Comparison of ENCODE assay signal across 8 cellular contexts in genomic region chr18:79952457-79952995, GRCh38. TPM values are rescaled to one million over a fixed set of nuclear protein-coding genes. Genes with fewer than 3 reads are reported as not detected.
DNase-seq lines count a peak whose midpoint lies in the region; ATAC-seq and TF ChIP-seq lines count a peak whose summit lies in the region.

No MANE protein-coding gene starts in this region.

- peak overlapping the region; percentile 64 for H3K4me2 ChIP-seq in mesendoderm (ENCODE audit: low read length)

- H3K27ac ChIP-seq in mesendoderm (ENCODE audit: low read depth, low read length) = no peak overlapping the region
- peak overlapping the region; percentile 71 to 96 (median 93) for H3K27ac ChIP-seq in upper lobe of left lung

- H3K4ac ChIP-seq in mesendoderm (ENCODE audit: low read depth, low read length) = no peak overlapping the region

- H2AK5ac ChIP-seq in mesendoderm (ENCODE audit: low read length) = no peak overlapping the region

- TF ChIP-seq EP300 in upper lobe of left lung (IDR thresholded peaks at IDR 0.05) = no peak

- peaks cover 11% of the 10 kb centered on the region for H3K27me3 ChIP-seq in mesendoderm (ENCODE audit: insufficient read depth, low read length, poor library complexity)
- no peaks in the 10 kb centered on the region for H3K27me3 ChIP-seq in upper lobe of left lung

- no peak overlapping the region for H4K5ac ChIP-seq in mesendoderm (ENCODE audit: low read length)

- no peaks in the 10 kb centered on the region for H3K4me1 ChIP-seq in mesendoderm (ENCODE audit: control insufficient read depth, low read depth, low read length)
- peaks cover 33 to 50% (median 41%) of the 10 kb centered on the region in 4 donors for H3K4me1 ChIP-seq in upper lobe of left lung

- no peaks in the 10 kb centered on the region for H3K9me3 ChIP-seq in upper lobe of left lung

- H3K56ac ChIP-seq in mesendoderm (ENCODE audit: low read length) = peak overlapping the region; percentile 73

- TF ChIP-seq POLR2A in upper lobe of left lung (IDR thresholded peaks at IDR 0.05) = no peak

- no peak overlapping the region for H2BK15ac ChIP-seq in mesendoderm (replicated peaks; ENCODE audit: low read depth)

- H3K9ac ChIP-seq in mesendoderm (ENCODE audit: low read length) = no peak overlapping the region

- no peak overlapping the region for H4K8ac ChIP-seq in mesendoderm (ENCODE audit: low read depth, low read length)

- no peaks in the 10 kb centered on the region for H3K79me2 ChIP-seq in mesendoderm (ENCODE audit: control insufficient read depth, insufficient read depth, low read length)

- H3K4me3 ChIP-seq in choroid plexus epithelial cell (ENCODE audit: low read depth, low read length) = peak overlapping the region; percentile 75
- no peak overlapping the region for H3K4me3 ChIP-seq in mesendoderm (ENCODE audit: low read length)
- H3K4me3 ChIP-seq in upper lobe of left lung = peak overlapping the region; percentile 79 to 91 (median 84)

- ATAC-seq in upper lobe of left lung (ENCODE audit: low FRiP score in 2 of 2) = no peak

- H3K23ac ChIP-seq in mesendoderm (ENCODE audit: low read length) = no peak overlapping the region

- TF ChIP-seq CTCF in choroid plexus epithelial cell (conservative IDR thresholded peaks at IDR 0.05; ENCODE audit: low read depth, low read length) = no peak
- no peak for TF ChIP-seq CTCF in upper lobe of left lung (IDR thresholded peaks at IDR 0.05)

- no peak overlapping the region for H2BK120ac ChIP-seq in mesendoderm (ENCODE audit: low read depth, low read length)

- DNase-seq in activated effector memory CD4-positive, alpha-beta T cell treated with anti-CD3 and anti-CD28 coated beads, Interleukin-2, amount 50 U/mL, for 16 hours = peak; percentile 55
- DNase-seq in activated effector memory CD4-positive, alpha-beta T cell treated with Interleukin-2 at 50 U/mL for 16 hours = no peak
- no peak for DNase-seq in choroid plexus epithelial cell (ENCODE audit: low read depth)
- DNase-seq in mesendoderm = no peak
- DNase-seq in upper lobe of left lung = peak in 1 of 2 donors; percentile 81
- no peak for DNase-seq in NCI-H82 treated with DMSO at 0.1 percent for 48 hours (lab: John Stamatoyannopoulos, UW; ENCODE audit: unreplicated experiment)
- no peak for DNase-seq in NCI-H146 (lab: John Stamatoyannopoulos, UW)
- no peak for DNase-seq in RKO (ENCODE audit: low spot score)

- H2BK5ac ChIP-seq in mesendoderm (ENCODE audit: low read length) = no peak overlapping the region

- no peaks in the 10 kb centered on the region for H3K79me1 ChIP-seq in mesendoderm (ENCODE audit: low read length)

- H3K36me3 ChIP-seq in mesendoderm (ENCODE audit: control insufficient read depth, insufficient read depth, low read length) = no peaks in the 10 kb centered on the region
- H3K36me3 ChIP-seq in upper lobe of left lung = peaks cover 0 to 12% (median 6%) of the 10 kb centered on the region in 4 donors

- no CpG with 5 or more reads among the region's 43 CpGs for WGBS in mesendoderm (ENCODE audit: extremely low coverage, insufficient coverage, low lambda C conversion rate)
- WGBS in upper lobe of left lung, 2 donors = 49 to 54% methylated on average over 31 to 38 of the region's 43 CpGs

- no peak overlapping the region for H3K18ac ChIP-seq in mesendoderm (ENCODE audit: low read length)

RNA-seq across cellular contexts. Expression of gene SLC66A2, which starts 1.1 kb away (rescaled TPM):
- polyA plus RNA-seq in mesendoderm (2013, experiment 1 of 2) = 5.5 TPM
- polyA plus RNA-seq in mesendoderm (2013, experiment 2 of 2) = 5.6 TPM
- 10 to 100 TPM; 37.6 to 90.7 (median 66.5) TPM for total RNA-seq in upper lobe of left lung

RNA-seq across cellular contexts. Expression of gene HSBP1L1, which starts 11.9 kb away (rescaled TPM):
- 0.18 TPM for polyA plus RNA-seq in mesendoderm (2013, experiment 1 of 2)
- 0.08 TPM for polyA plus RNA-seq in mesendoderm (2013, experiment 2 of 2)
- total RNA-seq in upper lobe of left lung = 10 to 100 TPM; 32.1 to 80.7 (median 43.8) TPM

RNA-seq across cellular contexts. Expression of gene TXNL4A, which starts 35.8 kb away (rescaled TPM):
- polyA plus RNA-seq in mesendoderm (2013, experiment 1 of 2) = 162 TPM
- polyA plus RNA-seq in mesendoderm (2013, experiment 2 of 2) = 168 TPM
- 100 to 1,000 TPM in 1 of 6 donors, 10 to 100 TPM in 5; 11.5 to 101 (median 27.8) TPM for total RNA-seq in upper lobe of left lung
